In genomic region chr20:62367483-62368302, GRCh38 we compare ENCODE assay signal across 6 cellular contexts.
DNase-seq lines count a peak whose midpoint lies in the region; ATAC-seq and TF ChIP-seq lines count a peak whose summit lies in the region.

No MANE protein-coding gene starts in this region.

- H3K27me3 ChIP-seq in BLaER1: peaks cover 58% of the 10 kb centered on the region

- peak overlapping the region; percentile 86 for H3K9ac ChIP-seq in BLaER1

- DNase-seq in NCI-H2227 (lab: John Stamatoyannopoulos, UW; ENCODE audit: unreplicated experiment) (peak; percentile 62), erythroblast (lab: John Stamatoyannopoulos, UW) (peak; percentile 30 to 36)
- DNase-seq in stimulated activated CD8-positive, alpha-beta memory T cell treated with anti-CD3 and anti-CD28 coated beads, Interleukin-4, amount 100 ng/mL, for 48 hours: peak; percentile 47

- no peak for ATAC-seq in HG03571 (IDR thresholded peaks at IDR 0.05; ENCODE audit: unreplicated experiment)
- ATAC-seq in GM18498 (IDR thresholded peaks at IDR 0.05; ENCODE audit: unreplicated experiment): no peak

- TF ChIP-seq POLR2A in erythroblast (IDR thresholded peaks at IDR 0.05; ENCODE audit: low read length): no peak

- peak overlapping the region; percentile 86 for H3K4me3 ChIP-seq in BLaER1

- no peaks in the 10 kb centered on the region for H3K36me3 ChIP-seq in BLaER1

- H3K27ac ChIP-seq in BLaER1: peak overlapping the region; percentile 89

- peaks cover 3% of the 10 kb centered on the region for H3K9me3 ChIP-seq in BLaER1

- peak overlapping the region; percentile 99 for H3K4me2 ChIP-seq in BLaER1

- peaks cover 80% of the 10 kb centered on the region for H3K4me1 ChIP-seq in BLaER1

- H4K20me1 ChIP-seq in BLaER1: peaks cover 39% of the 10 kb centered on the region
